14 cellular contexts compared by ENCODE assay signal in genomic region chr18:34358923-34359322, GRCh38.
DNase-seq lines count a peak whose midpoint lies in the region; ATAC-seq, FAIRE-seq and TF ChIP-seq lines count a peak whose summit lies in the region.
"Had no signal": no experiment of that assay in that cellular context is flagged by ENCODE, and none has a peak within 500 bp of the region (broad histone marks: within the 10 kb centered on the region; RNA-seq: fewer than 3 reads in every experiment).

No MANE protein-coding gene starts in this region.

- no peaks in the 10 kb centered on the region for H3K27me3 ChIP-seq in SK-N-SH (ENCODE audit: insufficient read depth)

- no peaks in the 10 kb centered on the region for H3K9me2 ChIP-seq in SK-N-SH

- H3K4me1 ChIP-seq in SK-N-SH (ENCODE audit: control insufficient read depth in 1 of 2, insufficient read depth in 2 of 2, low read depth in 1 of 2, low read length in 1 of 2) = no peaks in the 10 kb centered on the region; a peak in 1 of 4 replicates

- H3K4me3 ChIP-seq in SK-N-SH (ENCODE audit: low read depth in 2 of 2, low read length in 1 of 2) = no peak overlapping the region
- H3K4me3 ChIP-seq: dorsolateral prefrontal cortex had no signal

- FAIRE-seq in GM12892 (lab: Jason Lieb, UNC) (peak; percentile 95), GM19239 (lab: Jason Lieb, UNC) (peak; percentile 80)

- CTCF ChIA-PET in SK-N-SH (lab: Yijun Ruan, JAX) = interaction anchor here (1.0 to 1.4 kb wide), 2 partner anchors 302 to 429 kb away, joined by 3 to 4 read pairs; no protein-coding TSS in a partner anchor

- no peak overlapping the region for H3K4me2 ChIP-seq in SK-N-SH

- no peak overlapping the region for H3K27ac ChIP-seq in SK-N-SH (ENCODE audit: low read depth in 2 of 2, low read length in 1 of 2)
- H3K27ac ChIP-seq: dorsolateral prefrontal cortex had no signal

- TF ChIP-seq CTCF in SK-N-SH (IDR thresholded peaks at IDR 0.05) = no peak

- POLR2A ChIA-PET in SK-N-SH (lab: Yijun Ruan, JAX) = no interaction called here

- TF ChIP-seq POLR2A in GM12892 (IDR thresholded peaks at IDR 0.05; ENCODE audit: low read depth, low read length) = peak; percentile 51; the same call in 1 of the 2 replicates

- H2AFZ ChIP-seq in SK-N-SH (ENCODE audit: low read depth) = no peak overlapping the region

- TF ChIP-seq EP300 in SK-N-SH (IDR thresholded peaks at IDR 0.05; ENCODE audit: borderline replicate concordance in 1 of 2, low read depth in 1 of 2, low read length in 1 of 2) = no peak

- H4K20me1 ChIP-seq in SK-N-SH (ENCODE audit: insufficient read depth) = no peaks in the 10 kb centered on the region

- no peaks in the 10 kb centered on the region for H3K9me3 ChIP-seq in SK-N-SH

- ATAC-seq in HG02588 (IDR thresholded peaks at IDR 0.05; ENCODE audit: unreplicated experiment) (peak; percentile 96), HG03457 (IDR thresholded peaks at IDR 0.05; ENCODE audit: unreplicated experiment) (peak; percentile 67)
- ATAC-seq: T-helper 17 cell had no signal

- no peaks in the 10 kb centered on the region for H3K36me3 ChIP-seq in SK-N-SH (replicated peaks in 1 of 2; ENCODE audit: control insufficient read depth in 1 of 2, insufficient read depth in 2 of 2, low read length in 1 of 2)

- WGBS in SK-N-SH (ENCODE audit: low lambda C conversion rate) = 60% methylated on average over 2 of the region's 2 CpGs

- H3F3A ChIP-seq in SK-N-SH (replicated peaks; ENCODE audit: insufficient read depth) = no peaks in the 10 kb centered on the region

- H3K79me2 ChIP-seq in SK-N-SH (ENCODE audit: insufficient read depth) = no peaks in the 10 kb centered on the region

- H3K9ac ChIP-seq in SK-N-SH = no peak overlapping the region

- DNase-seq in GM12892 (ENCODE audit: insufficient read length) = no peak
- peak; percentile 2 for DNase-seq in GM19239 (ENCODE audit: insufficient read length, low spot score)
- DNase-seq in D341Med (ENCODE audit: low spot score) = no peak
- no peak for DNase-seq in NCI-H526 treated with DMSO at 0.1 percent for 48 hours (lab: John Stamatoyannopoulos, UW)
- DNase-seq in T1000 (lab: John Stamatoyannopoulos, UW) = no peak
- no peak for DNase-seq in SK-N-SH
- DNase-seq: amniotic stem cell, dorsolateral prefrontal cortex, mesenchymal stem cell, NCI-H1694, substantia nigra, T-helper 17 cell had no signal

- TF ChIP-seq RAD21 in SK-N-SH (IDR thresholded peaks at IDR 0.05; ENCODE audit: low read length) = no peak

TF ChIP-seq in SK-N-SH, 30 proteins besides CTCF, POLR2A, EP300 and RAD21:
- TF ChIP-seq EZH2phosphoT487 (IDR thresholded peaks at IDR 0.05; ENCODE audit: borderline replicate concordance, low read depth) = no peak
- TF ChIP-seq SIN3A (IDR thresholded peaks at IDR 0.05; ENCODE audit: borderline replicate concordance, low read depth, low read length) = no peak
- TF ChIP-seq TAF1 (IDR thresholded peaks at IDR 0.05; ENCODE audit: borderline replicate concordance, low read depth, low read length) = no peak
- TF ChIP-seq, protein P1, sequence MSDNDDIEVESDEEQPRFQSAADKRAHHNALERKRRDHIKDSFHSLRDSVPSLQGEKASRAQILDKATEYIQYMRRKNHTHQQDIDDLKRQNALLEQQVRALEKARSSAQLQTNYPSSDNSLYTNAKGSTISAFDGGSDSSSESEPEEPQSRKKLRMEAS (IDR thresholded peaks at IDR 0.05; ENCODE audit: low read depth) = no peak
- no peak for TF ChIP-seq JUND (IDR thresholded peaks at IDR 0.05)
- TF ChIP-seq NFIC (IDR thresholded peaks at IDR 0.05; ENCODE audit: borderline replicate concordance) = no peak
- no peak for TF ChIP-seq TCF12 (IDR thresholded peaks at IDR 0.05)
- no peak for TF ChIP-seq USF2 (IDR thresholded peaks at IDR 0.05; ENCODE audit: borderline replicate concordance, low read depth, low read length)
- TF ChIP-seq RXRA (IDR thresholded peaks at IDR 0.05; ENCODE audit: borderline replicate concordance, low read depth) = no peak
- no peak for TF ChIP-seq GABPA (IDR thresholded peaks at IDR 0.05; ENCODE audit: low read depth)
- TF ChIP-seq RCOR1 (IDR thresholded peaks at IDR 0.05; ENCODE audit: low read length) = no peak
- no peak for TF ChIP-seq GATA2 (CRISPR knock-in tag; IDR thresholded peaks at IDR 0.05)
